Comparison of ENCODE assay signal across 9 cellular contexts in the genomic region with DNA sequence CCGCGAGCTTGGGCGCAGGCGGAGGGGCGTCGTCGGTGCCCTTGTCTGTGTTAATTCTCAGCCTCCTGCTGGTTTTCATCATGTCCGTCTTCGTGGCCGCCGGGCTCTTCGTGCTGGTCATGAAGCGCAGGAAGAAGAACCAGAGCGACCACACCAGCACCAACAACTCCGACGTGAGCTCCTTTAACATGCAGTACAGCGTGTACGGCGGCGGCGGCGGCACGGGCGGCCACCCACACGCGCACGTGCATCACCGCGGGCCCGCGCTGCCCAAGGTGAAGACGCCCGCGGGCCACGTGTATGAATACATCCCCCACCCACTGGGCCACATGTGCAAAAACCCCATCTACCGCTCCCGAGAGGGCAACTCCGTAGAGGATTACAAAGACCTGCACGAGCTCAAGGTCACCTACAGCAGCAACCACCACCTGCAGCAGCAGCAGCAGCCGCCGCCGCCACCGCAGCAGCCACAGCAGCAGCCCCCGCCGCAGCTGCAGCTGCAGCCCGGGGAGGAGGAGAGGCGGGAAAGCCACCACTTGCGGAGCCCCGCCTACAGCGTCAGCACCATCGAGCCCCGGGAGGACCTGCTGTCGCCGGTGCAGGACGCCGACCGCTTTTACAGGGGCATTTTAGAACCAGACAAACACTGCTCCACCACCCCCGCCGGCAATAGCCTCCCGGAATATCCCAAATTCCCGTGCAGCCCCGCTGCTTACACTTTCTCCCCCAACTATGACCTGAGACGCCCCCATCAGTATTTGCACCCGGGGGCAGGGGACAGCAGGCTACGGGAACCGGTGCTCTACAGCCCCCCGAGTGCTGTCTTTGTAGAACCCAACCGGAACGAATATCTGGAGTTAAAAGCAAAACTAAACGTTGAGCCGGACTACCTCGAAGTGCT. TPM values are rescaled to one million over a fixed set of nuclear protein-coding genes. Genes with fewer than 3 reads are reported as not detected.
DNase-seq lines count a peak whose midpoint lies in the region; ATAC-seq and TF ChIP-seq lines count a peak whose summit lies in the region.
"Had no signal": no experiment of that assay in that cellular context is flagged by ENCODE, and none has a peak within 500 bp of the region (broad histone marks: within the 10 kb centered on the region; RNA-seq: fewer than 3 reads in every experiment).

No MANE protein-coding gene starts in this region.

- H3K9me3 Mint-ChIP-seq in activated T-helper 2 cell treated with anti-CD3 and anti-CD28 coated beads, Interferon-gamma antibody, Interleukin-2, Interleukin-4, amounts not matched to agents 10 μg/mL and 5 μg/mL and 100 μg/mL, durations not matched to agents 14 hours and 24 hours and 36 hours = no peaks in the 10 kb centered on the region

- no peak for DNase-seq in AG09309 (ENCODE audit: low read depth)
- no peak for DNase-seq in LNCaP clone FGC (ENCODE audit: low read depth)
- DNase-seq in activated T-helper 2 cell treated with anti-CD3 and anti-CD28 coated beads, Interferon-gamma antibody, Interleukin-2, Interleukin-4, amounts not matched to agents 10 μg/mL and 5 μg/mL and 100 μg/mL, durations not matched to agents 14 hours and 24 hours and 36 hours (ENCODE audit: low spot score) = no peak
- DNase-seq in iPS DF 6.9 (ENCODE audit: low read depth, low spot score) = no peak
- no peak for DNase-seq in gastrocnemius medialis
- DNase-seq in H4 (ENCODE audit: low spot score) = no peak
- no peak for DNase-seq in epidermal melanocyte (ENCODE audit: insufficient read length, low spot score)

- peak overlapping the region; percentile 7 for H3K4me3 Mint-ChIP-seq in activated T-helper 2 cell treated with anti-CD3 and anti-CD28 coated beads, Interferon-gamma antibody, Interleukin-2, Interleukin-4, amounts not matched to agents 10 μg/mL and 5 μg/mL and 100 μg/mL, durations not matched to agents 14 hours and 24 hours and 36 hours (ENCODE audit: low read depth)

- in situ Hi-C loops in gastrocnemius medialis (cut with MboI; ENCODE audit: low sequenced_read_pairs in 4 of 4) = no loop called here

- peaks cover 2% of the 10 kb centered on the region for H3K4me1 Mint-ChIP-seq in activated T-helper 2 cell treated with anti-CD3 and anti-CD28 coated beads, Interferon-gamma antibody, Interleukin-2, Interleukin-4, amounts not matched to agents 10 μg/mL and 5 μg/mL and 100 μg/mL, durations not matched to agents 14 hours and 24 hours and 36 hours (ENCODE audit: low read depth)

- ATAC-seq in gastrocnemius medialis = no peak
- no peak for ATAC-seq in HG02588 (IDR thresholded peaks at IDR 0.05; ENCODE audit: unreplicated experiment)

- intact Hi-C loops in activated T-helper 2 cell treated with anti-CD3 and anti-CD28 coated beads, Interferon-gamma antibody, Interleukin-2, Interleukin-4, amounts not matched to agents 10 μg/mL and 5 μg/mL and 100 μg/mL, durations not matched to agents 14 hours and 24 hours and 36 hours (cut with micrococcal nuclease) = no loop called here
- intact Hi-C loops in gastrocnemius medialis (cut with DNase I; ENCODE audit: low total_unique reads) = no loop called here

- H3K9me3 ChIP-seq in iPS DF 6.9 (ENCODE audit: control insufficient read depth, insufficient read depth, low read length) (no peaks in the 10 kb centered on the region), gastrocnemius medialis (no peaks in the 10 kb centered on the region)

- no peak for TF ChIP-seq POLR2A in gastrocnemius medialis (IDR thresholded peaks at IDR 0.05)

- H3K27ac Mint-ChIP-seq in activated T-helper 2 cell treated with anti-CD3 and anti-CD28 coated beads, Interferon-gamma antibody, Interleukin-2, Interleukin-4, amounts not matched to agents 10 μg/mL and 5 μg/mL and 100 μg/mL, durations not matched to agents 14 hours and 24 hours and 36 hours = no peak overlapping the region

- H3K27me3 ChIP-seq in iPS DF 6.9 (ENCODE audit: control insufficient read depth, insufficient read depth, low read length) (peaks cover 46% of the 10 kb centered on the region), gastrocnemius medialis (peaks cover 33 to 51% (median 45%) of the 10 kb centered on the region in 3 donors)

- TF ChIP-seq CTCF in AG09309 (IDR thresholded peaks at IDR 0.05; ENCODE audit: control insufficient read depth, insufficient read depth, low read depth, low read length, missing control alignments) (no peak), LNCaP clone FGC (IDR thresholded peaks at IDR 0.05; ENCODE audit: control insufficient read depth, extremely low read depth, insufficient read depth) (no peak), gastrocnemius medialis (IDR thresholded peaks at IDR 0.05 in 4 of 5, conservative IDR thresholded peaks at IDR 0.05 in 1 of 5) (no peak)

- H3K36me3 ChIP-seq in iPS DF 6.9 (ENCODE audit: control insufficient read depth, insufficient read depth, low read length) (no peaks in the 10 kb centered on the region), gastrocnemius medialis (no peaks in the 10 kb centered on the region)

- H3K27me3 Mint-ChIP-seq in activated T-helper 2 cell treated with anti-CD3 and anti-CD28 coated beads, Interferon-gamma antibody, Interleukin-2, Interleukin-4, amounts not matched to agents 10 μg/mL and 5 μg/mL and 100 μg/mL, durations not matched to agents 14 hours and 24 hours and 36 hours (ENCODE audit: low read depth) = peaks cover 30% of the 10 kb centered on the region

- WGBS in iPS DF 6.9 (ENCODE audit: insufficient coverage, insufficient read length) = no CpG with 5 or more reads among the region's 72 CpGs

- H3K27ac ChIP-seq in iPS DF 6.9 (ENCODE audit: low read length) (no peak overlapping the region), gastrocnemius medialis (no peak overlapping the region)

- H3K4me1 ChIP-seq in iPS DF 6.9 (ENCODE audit: control insufficient read depth, insufficient read depth, low read length) = peaks cover 5% of the 10 kb centered on the region; the same call in 1 of the 2 replicates
- peaks cover 0 to 5% of the 10 kb centered on the region in 2 donors for H3K4me1 ChIP-seq in gastrocnemius medialis

- H3K4me3 ChIP-seq in AG09309 (ENCODE audit: control insufficient read depth, low read depth, low read length) (peak overlapping the region; percentile 18; the same call in 1 of the 2 replicates), LNCaP clone FGC (ENCODE audit: low read depth, low read length) (peak overlapping the region; percentile 43), iPS DF 6.9 (ENCODE audit: low read length) (peak overlapping the region; percentile 25; the same call in 1 of the 2 replicates), gastrocnemius medialis (peak overlapping the region; percentile 32 to 42 (median 35))

- no peaks in the 10 kb centered on the region for H3K36me3 Mint-ChIP-seq in activated T-helper 2 cell treated with anti-CD3 and anti-CD28 coated beads, Interferon-gamma antibody, Interleukin-2, Interleukin-4, amounts not matched to agents 10 μg/mL and 5 μg/mL and 100 μg/mL, durations not matched to agents 14 hours and 24 hours and 36 hours (ENCODE audit: low read depth)

RNA-seq across cellular contexts. Expression of gene SLITRK5, which starts 6.4 kb away (rescaled TPM):
- total RNA-seq in activated T-helper 2 cell treated with anti-CD3 and anti-CD28 coated beads, Interferon-gamma antibody, Interleukin-2, Interleukin-4, amounts not matched to agents 10 μg/mL and 5 μg/mL and 100 μg/mL, durations not matched to agents 14 hours and 24 hours and 36 hours = not detected in 2 replicates
- under 1 TPM in 2 of 4 donors, not detected in 2; under 0.01 TPM for total RNA-seq in gastrocnemius medialis
- total RNA-seq in H4 (2014; rRNA removed; shearing (Covaris generic)) = 0.14 and 0.43 TPM in 2 replicates
- total RNA-seq: activated CD8-positive, alpha-beta memory T cell treated with anti-CD3 and anti-CD28 coated beads for 36 hours had no signal
